ENCODE assay signal across 8 cellular contexts in genomic region chrX:40153335-40154221, GRCh38. TPM values are rescaled to one million over a fixed set of nuclear protein-coding genes. Genes with fewer than 3 reads are reported as not detected.
A peak's percentile ranks its signal among the peaks of the same experiment; 100 is the strongest.
DNase-seq lines count a peak whose midpoint lies in the region; ATAC-seq and TF ChIP-seq lines count a peak whose summit lies in the region.

No MANE protein-coding gene starts in this region.

- H2BK20ac ChIP-seq in IMR-90 (ENCODE audit: low read depth, low read length), result no peak overlapping the region

- H3K27me3 ChIP-seq in BJ (ENCODE audit: control insufficient read depth, insufficient read depth, low read length) (no peaks in the 10 kb centered on the region), IMR-90 (ENCODE audit: control insufficient read depth, insufficient read depth, low read length) (peaks cover 16% of the 10 kb centered on the region; the same call in 1 of the 2 replicates), layer of hippocampus (ENCODE audit: control insufficient read depth, insufficient read depth, low read length) (no peaks in the 10 kb centered on the region)

- H3K14ac ChIP-seq in IMR-90 (replicated peaks; ENCODE audit: low read depth, low read length), result no peak overlapping the region

- dilution Hi-C loops in IMR-90 (cut with HindIII; ENCODE audit: low sequenced_read_pairs, unreplicated experiment), result no loop called here

- H3K4me3 ChIP-seq in BJ (ENCODE audit: low read depth, low read length), result peak overlapping the region; percentile 29
- no peak overlapping the region for H3K4me3 ChIP-seq in IMR-90 (ENCODE audit: insufficient read depth, low read depth, low read length)

- POLR2A ChIA-PET in BJ (lab: Charles Lee) (no interaction called here), IMR-90 (lab: Charles Lee; ENCODE audit: unreplicated experiment) (no interaction called here)

- WGBS in IMR-90 (ENCODE audit: extremely low coverage in 2 of 2, insufficient read length in 1 of 2), 2 experiments, result 9% methylated on average over 11 of the region's 68 CpGs; no CpG with 5 or more reads in 1 of the 2 experiments

- H2BK120ac ChIP-seq in IMR-90 (ENCODE audit: low read depth, low read length), result peak overlapping the region; percentile 68

- H2AK9ac ChIP-seq in IMR-90 (replicated peaks; ENCODE audit: low read depth, low read length, poor library complexity), result peak overlapping the region; percentile 78

- peak overlapping the region; percentile 34; the same call in 1 of the 2 replicates for H3K4me2 ChIP-seq in IMR-90 (ENCODE audit: low read depth, low read length)

- H3K79me1 ChIP-seq in IMR-90 (ENCODE audit: low read depth in 1 of 2, low read length in 2 of 2), result no peaks in the 10 kb centered on the region

- no peak for TF ChIP-seq RAD21 in IMR-90 (IDR thresholded peaks at IDR 0.05; ENCODE audit: low read length)

- DNase-seq in BJ (ENCODE audit: low read depth) (no peak), IMR-90 (no peak), T-helper 1 cell (peak in 3 of 5 donors; percentile 34 to 61 (median 47)), caudate nucleus (lab: John Stamatoyannopoulos, UW) (peak in 49 of 61 donors; percentile 4 to 67 (median 34)), AG20443 (ENCODE audit: low spot score) (no peak)
- DNase-seq in stimulated activated CD4-positive, alpha-beta T cell treated with anti-CD3 and anti-CD28 coated beads, Interleukin-4, amount 100 ng/mL, for 24 hours, result peak; percentile 66

- no peaks in the 10 kb centered on the region for H3K9me3 ChIP-seq in IMR-90 (ENCODE audit: control insufficient read depth, insufficient read depth, low read length)

- no peak overlapping the region; the same call in 1 of the 2 replicates for H3K4ac ChIP-seq in IMR-90 (ENCODE audit: low read depth, low read length)

- ATAC-seq in GM19035 (IDR thresholded peaks at IDR 0.05; ENCODE audit: unreplicated experiment), result peak; percentile 52
- ATAC-seq in IMR-90 (ENCODE audit: low read depth), result peak; percentile 40

- TF ChIP-seq CTCF in BJ (IDR thresholded peaks at IDR 0.05; ENCODE audit: insufficient read depth, low read depth, low read length) (no peak), IMR-90 (conservative IDR thresholded peaks at IDR 0.05; ENCODE audit: low read depth, low read length) (0 out of 2 replicates have a peak, but pooled peaks have one; percentile 14)

- no peak overlapping the region for H2BK15ac ChIP-seq in IMR-90 (ENCODE audit: low read depth, low read length)

- no peak for TF ChIP-seq POLR2A in IMR-90 (IDR thresholded peaks at IDR 0.05; ENCODE audit: low read depth, low read length)

- H3K36me3 ChIP-seq in BJ (ENCODE audit: control insufficient read depth, insufficient read depth, low read length) (no peaks in the 10 kb centered on the region), IMR-90 (ENCODE audit: control insufficient read depth, insufficient read depth, low read length) (no peaks in the 10 kb centered on the region)

- intact Hi-C loops in IMR-90 (cut with micrococcal nuclease), result loop anchor here (1.0 to 10.0 kb wide), 4 partner anchors 43 to 419 kb away; partner anchors contain the start of gene BCOR

- H4K91ac ChIP-seq in IMR-90 (ENCODE audit: insufficient read depth, low read depth, low read length), result no peak overlapping the region

- H4K5ac ChIP-seq in IMR-90 (ENCODE audit: low read depth, low read length), result no peak overlapping the region

- H3K56ac ChIP-seq in IMR-90 (ENCODE audit: extremely low read depth, insufficient read depth, low read length), result no peak overlapping the region

- H2AK5ac ChIP-seq in IMR-90 (ENCODE audit: low read depth, low read length), result no peak overlapping the region

- H3K23ac ChIP-seq in IMR-90 (ENCODE audit: low read depth, low read length), result no peak overlapping the region

- peaks cover 2% of the 10 kb centered on the region; the same call in 1 of the 2 replicates for H3K4me1 ChIP-seq in IMR-90 (ENCODE audit: control insufficient read depth, insufficient read depth, low read length)

- H4K8ac ChIP-seq in IMR-90 (ENCODE audit: low read depth in 2 of 2, low read length in 2 of 2), result peak overlapping the region in 1 of 2 experiments; percentile 53; a peak in 1 of 4 replicates

- H3K9me1 ChIP-seq in IMR-90 (ENCODE audit: insufficient read depth, low read length), result no peaks in the 10 kb centered on the region

- H2BK5ac ChIP-seq in IMR-90 (ENCODE audit: low read depth, low read length, poor library complexity, severe bottlenecking), result no peak overlapping the region

- no TSS peak for BruUV-seq in IMR-90 (replicated peaks; lab: Mats Ljungman, UMichigan)

- CTCF ChIA-PET in BJ (lab: Yijun Ruan, JAX), result no interaction called here
- CTCF ChIA-PET in IMR-90 (lab: Yijun Ruan, JAX), result interaction anchor here (0.6 kb wide), 1 partner anchor 38 kb away, joined by 3 read pairs; no protein-coding TSS in a partner anchor

- no peaks in the 10 kb centered on the region for H4K20me1 ChIP-seq in IMR-90 (ENCODE audit: insufficient read depth, low read length)

- in situ Hi-C loops in IMR-90 (cut with MboI; ENCODE audit: low sequenced_read_pairs), result no loop called here

- H3K18ac ChIP-seq in IMR-90 (ENCODE audit: low read depth, low read length), result no peak overlapping the region

- peak overlapping the region; percentile 85 for H2AFZ ChIP-seq in IMR-90 (replicated peaks; ENCODE audit: low read length, poor library complexity)

- no peak overlapping the region for H3K9ac ChIP-seq in IMR-90 (ENCODE audit: low read depth, low read length)

- H3K27ac ChIP-seq in IMR-90 (ENCODE audit: insufficient read depth, low read length) (no peak overlapping the region; the same call in 1 of the 2 replicates), caudate nucleus (ENCODE audit: low read depth, low read length) (peak overlapping the region; percentile 62), layer of hippocampus (ENCODE audit: low read depth, low read length) (peak overlapping the region; percentile 52)

TF ChIP-seq in IMR-90, 13 proteins besides CTCF, POLR2A, EP300 and RAD21:
- TF ChIP-seq CEBPB (IDR thresholded peaks at IDR 0.05; ENCODE audit: low read depth, low read length) (no peak), SMC3 (IDR thresholded peaks at IDR 0.05; ENCODE audit: low read depth, low read length) (no peak), MAZ (IDR thresholded peaks at IDR 0.05; ENCODE audit: borderline replicate concordance, low read depth, low read length) (no peak), NFE2L2 (IDR thresholded peaks at IDR 0.05; ENCODE audit: low read depth, low read length) (no peak), MXI1 (IDR thresholded peaks at IDR 0.05; ENCODE audit: borderline replicate concordance, low read depth, low read length) (no peak), FOS (IDR thresholded peaks at IDR 0.05; ENCODE audit: low read depth, low read length) (no peak)
- TF ChIP-seq, protein P1, sequence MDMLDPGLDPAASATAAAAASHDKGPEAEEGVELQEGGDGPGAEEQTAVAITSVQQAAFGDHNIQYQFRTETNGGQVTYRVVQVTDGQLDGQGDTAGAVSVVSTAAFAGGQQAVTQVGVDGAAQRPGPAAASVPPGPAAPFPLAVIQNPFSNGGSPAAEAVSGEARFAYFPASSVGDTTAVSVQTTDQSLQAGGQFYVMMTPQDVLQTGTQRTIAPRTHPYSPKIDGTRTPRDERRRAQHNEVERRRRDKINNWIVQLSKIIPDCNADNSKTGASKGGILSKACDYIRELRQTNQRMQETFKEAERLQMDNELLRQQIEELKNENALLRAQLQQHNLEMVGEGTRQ (IDR thresholded peaks at IDR 0.05; ENCODE audit: low read depth, low read length), result no peak

RNA-seq across cellular contexts. Expression of gene BCOR, which starts 55.8 kb away (rescaled TPM):
- 5.6 TPM in 2 replicates for polyA plus RNA-seq in BJ (2011; rRNA removed)
- 10.2 and 16.9 TPM in 2 replicates for polyA minus RNA-seq in BJ (2011; rRNA and poly(A)+ RNA removed)
- total RNA-seq in IMR-90 (2012; rRNA removed), result 7.5 and 8.9 TPM in 2 replicates
- polyA plus RNA-seq in IMR-90 (2012; rRNA removed), result 7.9 and 9.0 TPM in 2 replicates
- polyA plus RNA-seq in IMR-90 (2012; cell fraction: cytosol; rRNA removed), result 5.3 and 6.2 TPM in 2 replicates
- polyA plus RNA-seq in IMR-90 (2012; cell fraction: nucleus; rRNA removed; ENCODE audit: low replicate concordance), result 7.8 and 17.4 TPM in 2 replicates

Comparison
In these comparisons a context has a peak if more than half of its experiments do, and no peak if none do; other contexts are left out.
1. DNase-seq: peak in T-helper 1 cell (3 of 5), caudate nucleus (49 of 61) and stimulated activated CD4-positive, alpha-beta T cell treated with anti-CD3 and anti-CD28 coated beads, Interleukin-4, amount 100 ng/mL, for 24 hours (single experiment); none in BJ (single experiment), IMR-90 (single experiment) and AG20443 (single experiment).